ENCODE assay signal across 10 cellular contexts in the genomic region with DNA sequence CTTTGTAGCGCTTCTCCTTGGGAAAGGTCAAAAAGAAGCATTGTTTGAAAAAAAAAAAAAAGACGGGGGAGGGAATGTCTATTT. TPM values are rescaled to one million over a fixed set of nuclear protein-coding genes. Genes with fewer than 3 reads are reported as not detected.
DNase-seq lines count a peak whose midpoint lies in the region; ATAC-seq and TF ChIP-seq lines count a peak whose summit lies in the region.
"Had no signal": no experiment of that assay in that cellular context is flagged by ENCODE, and none has a peak within 500 bp of the region (broad histone marks: within the 10 kb centered on the region; RNA-seq: fewer than 3 reads in every experiment).

A gene (minus strand): TSS at position 46 of the 84 bp plus-strand sequence. CDS start 5,302 bp downstream, outside the sequence.

- no peak within 1 kb of the TSS for H3K14ac ChIP-seq in mesenchymal stem cell (ENCODE audit: low read length in 2 of 2)

- H3K27me3 Mint-ChIP-seq in chondrocyte (ENCODE audit: low read depth): peaks cover 26% of the 10 kb centered on the region

- H2BK12ac ChIP-seq in mesenchymal stem cell (ENCODE audit: low read length in 2 of 2): no peak within 1 kb of the TSS

- DNase-seq in chondrocyte (ENCODE audit: low spot score) (no peak), mesenchymal stem cell (no peak), suprapubic skin (ENCODE audit: low spot score in 2 of 2) (no peak), NCI-H2107 treated with DMSO at 0.1 percent for 48 hours (lab: John Stamatoyannopoulos, UW; ENCODE audit: unreplicated experiment) (no peak), cerebellar nuclear complex (lab: John Stamatoyannopoulos, UW) (no peak)
- no peak for DNase-seq in activated CD4-positive, alpha-beta T cell treated with anti-CD3 and anti-CD28 coated beads, Interleukin-2, amount 50 U/mL, for 48 hours
- DNase-seq: effector memory CD8-positive, alpha-beta T cell had no signal

- no peak for TF ChIP-seq POLR2A in suprapubic skin (IDR thresholded peaks at IDR 0.05)

- H3K9me3 ChIP-seq in mesenchymal stem cell (ENCODE audit: control insufficient read depth, low read length): no peaks in the 10 kb centered on the region
- H3K9me3 ChIP-seq in suprapubic skin: no peaks in the 10 kb centered on the region

- H3K27ac Mint-ChIP-seq in chondrocyte (ENCODE audit: unreplicated experiment): peak within 1 kb of the TSS; percentile 6
- H3K27ac Mint-ChIP-seq: effector memory CD8-positive, alpha-beta T cell had no signal

- no peak within 1 kb of the TSS for H3K23ac ChIP-seq in mesenchymal stem cell (ENCODE audit: low read length in 2 of 2)

- TF ChIP-seq CTCF in KMS-11 (conservative IDR thresholded peaks at IDR 0.05; ENCODE audit: low read depth, low read length): no peak
- no peak for TF ChIP-seq CTCF in chondrocyte (IDR thresholded peaks at IDR 0.05)
- no peak for TF ChIP-seq CTCF in suprapubic skin (IDR thresholded peaks at IDR 0.05)

- H3K36me3 Mint-ChIP-seq in chondrocyte (ENCODE audit: low read depth): no peaks in the 10 kb centered on the region

- H2BK5ac ChIP-seq in mesenchymal stem cell (ENCODE audit: low read depth, low read length, poor library complexity, severe bottlenecking): no peak within 1 kb of the TSS

- no peak within 1 kb of the TSS for H2AK5ac ChIP-seq in mesenchymal stem cell (ENCODE audit: low read length, severe bottlenecking)

- H4K8ac ChIP-seq in mesenchymal stem cell (ENCODE audit: low read length): no peak within 1 kb of the TSS

- H3K27ac ChIP-seq in KMS-11 (no peak within 1 kb of the TSS), mesenchymal stem cell (ENCODE audit: low read length, poor library complexity, severe bottlenecking) (no peak within 1 kb of the TSS), suprapubic skin (peak within 1 kb of the TSS; percentile 46)
- H3K27ac ChIP-seq: VCaP had no signal

- H3K36me3 ChIP-seq in KMS-11 (ENCODE audit: insufficient read depth) (no peaks in the 10 kb centered on the region), mesenchymal stem cell (ENCODE audit: control insufficient read depth in 1 of 2, insufficient read depth in 2 of 2, low read depth in 1 of 2, low read length in 2 of 2) (no peaks in the 10 kb centered on the region), suprapubic skin (no peaks in the 10 kb centered on the region)

- H4K91ac ChIP-seq in mesenchymal stem cell (ENCODE audit: low read length): no peak within 1 kb of the TSS

- no peak within 1 kb of the TSS for H2BK15ac ChIP-seq in mesenchymal stem cell (ENCODE audit: low read depth, poor library complexity, severe bottlenecking)

- TF ChIP-seq EP300 in suprapubic skin (IDR thresholded peaks at IDR 0.05): no peak

- peak within 1 kb of the TSS; percentile 41 for H3K9ac ChIP-seq in KMS-11
- H3K9ac ChIP-seq in mesenchymal stem cell (ENCODE audit: low read length): peak within 1 kb of the TSS; percentile 82

- H3K79me1 ChIP-seq in mesenchymal stem cell (replicated peaks; ENCODE audit: low read length, poor library complexity, severe bottlenecking): no peaks in the 10 kb centered on the region

- no peak for ATAC-seq in HG02571 (IDR thresholded peaks at IDR 0.05; ENCODE audit: unreplicated experiment)
- ATAC-seq: effector memory CD8-positive, alpha-beta T cell had no signal

- H3K27me3 ChIP-seq in KMS-11 (ENCODE audit: insufficient read depth, low read depth) (no peaks in the 10 kb centered on the region), mesenchymal stem cell (ENCODE audit: control insufficient read depth in 1 of 2, insufficient read depth in 1 of 2, low read length in 2 of 2) (peaks cover 0 to 11% of the 10 kb centered on the region in 2 experiments), suprapubic skin (peaks cover 24% of the 10 kb centered on the region)

- peaks cover 18% of the 10 kb centered on the region for H3K4me1 Mint-ChIP-seq in chondrocyte (ENCODE audit: low read depth)

- H3K4ac ChIP-seq in mesenchymal stem cell (ENCODE audit: low read depth in 1 of 2, low read length in 2 of 2): no peak within 1 kb of the TSS

- peak within 1 kb of the TSS; percentile 84 for H3K4me2 ChIP-seq in KMS-11
- peak within 1 kb of the TSS; percentile 83 for H3K4me2 ChIP-seq in mesenchymal stem cell (ENCODE audit: low read length, poor library complexity, severe bottlenecking)

- H3K4me1 ChIP-seq in KMS-11 (ENCODE audit: low read depth, poor library complexity, severe bottlenecking) (peaks cover 10% of the 10 kb centered on the region), mesenchymal stem cell (ENCODE audit: control insufficient read depth, insufficient read depth, low read depth, low read length) (peaks cover 5% of the 10 kb centered on the region), suprapubic skin (peaks cover 25% of the 10 kb centered on the region)

- H2AFZ ChIP-seq in KMS-11 (ENCODE audit: low read depth): peak within 1 kb of the TSS; percentile 91
- no peak within 1 kb of the TSS for H2AFZ ChIP-seq in mesenchymal stem cell (ENCODE audit: low read depth, low read length)

- H2BK120ac ChIP-seq in mesenchymal stem cell (ENCODE audit: low read depth, low read length): no peak within 1 kb of the TSS

- H3K18ac ChIP-seq in mesenchymal stem cell (ENCODE audit: low read depth in 1 of 2, low read length in 2 of 2): no peak within 1 kb of the TSS

- H3K9me3 Mint-ChIP-seq in chondrocyte (ENCODE audit: low read depth): no peaks in the 10 kb centered on the region

- WGBS in mesenchymal stem cell: 0% methylated on average over 2 of the region's 2 CpGs
- WGBS in suprapubic skin: 0% methylated on average over 2 of the region's 2 CpGs

- H4K20me1 ChIP-seq in KMS-11 (ENCODE audit: insufficient read depth): no peaks in the 10 kb centered on the region

- no peaks in the 10 kb centered on the region for H3K79me2 ChIP-seq in KMS-11 (ENCODE audit: insufficient read depth, low read depth)

- no peak within 1 kb of the TSS for H3K4me3 ChIP-seq in KMS-11 (IDR thresholded peaks at IDR 0.05; ENCODE audit: insufficient read depth, low read depth, low read length)
- H3K4me3 ChIP-seq in mesenchymal stem cell (ENCODE audit: insufficient read depth in 1 of 2, low read depth in 1 of 2, low read length in 2 of 2): peak within 1 kb of the TSS; percentile 51 to 80
- H3K4me3 ChIP-seq in suprapubic skin: peak within 1 kb of the TSS; percentile 51

- peak within 1 kb of the TSS; percentile 76 for H3K4me3 Mint-ChIP-seq in chondrocyte (ENCODE audit: unreplicated experiment)
- H3K4me3 Mint-ChIP-seq: effector memory CD8-positive, alpha-beta T cell had no signal

RNA-seq across cellular contexts. Expression of the gene that starts here (rescaled TPM):
- total RNA-seq in chondrocyte (0.31 to 0.57 TPM in 2 of 3 replicates, not detected in the other), suprapubic skin (1 to 10 TPM; 1.2 to 8.2 (median 3.8) TPM)
- 0.03 TPM for polyA plus RNA-seq in mesenchymal stem cell (2013, experiment 1 of 2)
- 0.03 TPM for polyA plus RNA-seq in mesenchymal stem cell (2013, experiment 2 of 2)
